12 cellular contexts compared by ENCODE assay signal in the genomic region with DNA sequence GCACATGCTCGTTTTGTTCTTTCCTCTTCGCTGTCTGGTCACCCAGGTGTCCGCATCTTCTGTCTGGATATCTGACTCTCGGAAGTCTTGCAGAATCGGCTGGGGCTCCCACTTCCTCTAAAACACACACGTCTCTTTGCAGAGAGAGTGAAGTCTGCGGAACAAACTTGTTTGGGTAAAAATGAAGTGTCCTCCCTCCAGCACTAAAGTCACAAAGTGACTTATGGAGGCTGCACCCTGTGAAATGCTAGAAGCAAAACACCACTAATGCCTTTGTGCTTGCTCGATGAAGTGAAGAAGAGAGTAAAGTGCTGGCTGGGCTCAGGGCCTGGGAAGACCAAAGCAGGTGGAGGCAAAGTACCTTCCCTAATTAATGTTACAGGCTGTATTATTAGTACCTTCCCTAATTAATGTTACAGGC.
A peak's percentile ranks its signal among the peaks of the same experiment; 100 is the strongest.
DNase-seq lines count a peak whose midpoint lies in the region; ATAC-seq, FAIRE-seq and TF ChIP-seq lines count a peak whose summit lies in the region.
"Had no signal": no experiment of that assay in that cellular context is flagged by ENCODE, and none has a peak within 500 bp of the region (broad histone marks: within the 10 kb centered on the region; RNA-seq: fewer than 3 reads in every experiment).

No MANE protein-coding gene starts in this region.

- no peak for DNase-seq in T-helper 1 cell
- peak; percentile 62 for DNase-seq in NOMO-1 treated with dmso at 0.1 percent for 144 hours (lab: John Stamatoyannopoulos, UW; ENCODE audit: unreplicated experiment)
- peak; percentile 40 for DNase-seq in kidney tubule cell (ENCODE audit: low spot score)
- DNase-seq in type B pancreatic cell (ENCODE audit: extremely low spot score, unreplicated experiment), result no peak
- DNase-seq in small intestine, result no peak
- DNase-seq: amniotic stem cell, NCI-H1436 had no signal

- no peak for TF ChIP-seq CTCF in type B pancreatic cell (conservative IDR thresholded peaks at IDR 0.05)

- peak overlapping the region; percentile 29 for H3K27ac Mint-ChIP-seq in T-helper 1 cell treated with Interleukin-12 subunit alpha and Interleukin-12 subunit beta and Interleukin-4 antibody, amounts not matched to agents 30 μg/mL and 1 μg/mL, for 36 hours
- peak overlapping the region; percentile 80 for H3K27ac Mint-ChIP-seq in type B pancreatic cell

- ATAC-seq in HG03354 (IDR thresholded peaks at IDR 0.05; ENCODE audit: poor library complexity, severe bottlenecking, unreplicated experiment), result no peak
- ATAC-seq in HG03159 (IDR thresholded peaks at IDR 0.05; ENCODE audit: unreplicated experiment), result no peak

- H3K4me1 ChIP-seq in small intestine (ENCODE audit: control insufficient read depth in 2 of 2, insufficient read depth in 1 of 2, low read depth in 1 of 2, low read length in 1 of 2), result peaks cover 0 to 3% of the 10 kb centered on the region in 2 donors

- no peaks in the 10 kb centered on the region for H3K36me3 Mint-ChIP-seq in T-helper 1 cell treated with Interleukin-12 subunit alpha and Interleukin-12 subunit beta and Interleukin-4 antibody, amounts not matched to agents 30 μg/mL and 1 μg/mL, for 36 hours (ENCODE audit: low read depth)
- H3K36me3 Mint-ChIP-seq in type B pancreatic cell, result peaks cover 37% of the 10 kb centered on the region

- H3K27me3 ChIP-seq in small intestine (ENCODE audit: control insufficient read depth in 2 of 2, insufficient read depth in 2 of 2, low read length in 2 of 2), result no peaks in the 10 kb centered on the region

- no peaks in the 10 kb centered on the region for H3K27me3 Mint-ChIP-seq in T-helper 1 cell treated with Interleukin-12 subunit alpha and Interleukin-12 subunit beta and Interleukin-4 antibody, amounts not matched to agents 30 μg/mL and 1 μg/mL, for 36 hours (ENCODE audit: low read depth)
- H3K27me3 Mint-ChIP-seq in type B pancreatic cell, result no peaks in the 10 kb centered on the region

- H3K9me3 ChIP-seq in small intestine (ENCODE audit: control insufficient read depth, low read depth), result no peaks in the 10 kb centered on the region

- no peaks in the 10 kb centered on the region for H3K4me1 Mint-ChIP-seq in T-helper 1 cell treated with Interleukin-12 subunit alpha and Interleukin-12 subunit beta and Interleukin-4 antibody, amounts not matched to agents 30 μg/mL and 1 μg/mL, for 36 hours (ENCODE audit: low read depth)
- peaks cover 82% of the 10 kb centered on the region for H3K4me1 Mint-ChIP-seq in type B pancreatic cell (ENCODE audit: unreplicated experiment)

- FAIRE-seq in small intestine (lab: Jason Lieb, UNC), result no peak
- FAIRE-seq: endothelial cell of umbilical vein, urothelium cell line had no signal

- peaks cover 4% of the 10 kb centered on the region for H3K9me3 Mint-ChIP-seq in T-helper 1 cell treated with Interleukin-12 subunit alpha and Interleukin-12 subunit beta and Interleukin-4 antibody, amounts not matched to agents 30 μg/mL and 1 μg/mL, for 36 hours
- no peaks in the 10 kb centered on the region for H3K9me3 Mint-ChIP-seq in type B pancreatic cell

- H3K27ac ChIP-seq in small intestine (ENCODE audit: low read depth in 1 of 2, low read length in 1 of 2), result no peak overlapping the region

- 66 to 82% (median 69%) methylated on average over 8 of the region's 8 CpGs for WGBS in small intestine, 3 donors

- H3K36me3 ChIP-seq in small intestine (ENCODE audit: control insufficient read depth in 2 of 2, insufficient read depth in 2 of 2, low read length in 2 of 2), result no peaks in the 10 kb centered on the region

- no peak overlapping the region for H3K4me3 Mint-ChIP-seq in T-helper 1 cell treated with Interleukin-12 subunit alpha and Interleukin-12 subunit beta and Interleukin-4 antibody, amounts not matched to agents 30 μg/mL and 1 μg/mL, for 36 hours
- peak overlapping the region; percentile 76 for H3K4me3 Mint-ChIP-seq in type B pancreatic cell

- no peak overlapping the region for H3K4me3 ChIP-seq in small intestine (ENCODE audit: low read depth in 1 of 2, low read length in 2 of 2)

Comparison
In these comparisons a context has a peak if more than half of its experiments do, and no peak if none do; other contexts are left out.
1. DNase-seq: peak in NOMO-1 treated with dmso at 0.1 percent for 144 hours (single experiment) and kidney tubule cell (single experiment); none in T-helper 1 cell (0 of 5), type B pancreatic cell (single experiment) and small intestine (single experiment).